Comparison of ENCODE assay signal across 8 cellular contexts in the genomic region with DNA sequence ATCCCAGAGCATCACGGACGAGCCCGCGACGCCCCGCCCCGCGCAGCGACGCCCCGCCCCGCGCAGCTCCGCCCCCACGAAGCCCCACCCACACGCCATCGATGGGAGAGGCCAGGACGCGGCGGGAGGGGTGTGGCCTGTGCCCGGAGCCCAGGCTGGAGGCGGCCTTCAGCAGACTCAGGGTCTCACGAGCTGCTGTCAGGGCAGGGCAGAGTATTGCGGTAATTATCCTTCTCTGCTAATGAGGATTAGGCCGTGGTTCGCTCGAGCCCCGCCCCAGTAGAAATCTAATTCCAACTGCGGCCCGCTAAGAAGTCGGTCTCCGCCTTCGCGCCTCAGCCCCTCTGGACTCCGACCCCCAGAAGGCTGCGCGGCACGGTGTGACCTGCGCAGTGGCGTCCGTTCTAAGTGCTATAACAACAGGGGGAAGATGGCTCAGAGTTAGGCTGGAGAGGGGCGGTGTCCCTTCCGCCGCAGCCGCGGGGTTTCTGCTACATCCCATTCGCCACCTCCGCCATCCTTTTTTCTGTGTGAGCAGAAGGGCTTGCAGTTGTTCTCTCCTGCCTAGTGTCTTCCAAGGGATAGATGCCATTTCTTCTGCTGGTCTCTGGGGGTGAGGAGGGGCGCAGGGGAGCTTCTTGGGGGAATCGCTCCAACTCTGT. TPM values are rescaled to one million over a fixed set of nuclear protein-coding genes. Genes with fewer than 3 reads are reported as not detected.
DNase-seq lines count a peak whose midpoint lies in the region; ATAC-seq and TF ChIP-seq lines count a peak whose summit lies in the region.

No MANE protein-coding gene starts in this region.

- peaks cover 9% of the 10 kb centered on the region; the same call in 1 of the 2 replicates for H4K20me1 ChIP-seq in PC-9 (ENCODE audit: insufficient read depth)

- peak overlapping the region; percentile 89 for H3K4me2 ChIP-seq in PC-9

- 0% methylated on average over 5 to 7 of the region's 50 CpGs for WGBS in esophagus squamous epithelium, 2 donors

- TF ChIP-seq POLR2A in esophagus squamous epithelium (IDR thresholded peaks at IDR 0.05), result peak in 3 of 4 donors; percentile 59 to 71 (median 67)

- CTCF ChIA-PET in PC-9 (lab: Charles Lee), result interaction anchor here (1.6 kb wide), 1 partner anchor 44 kb away, joined by 4 read pairs; no protein-coding TSS in a partner anchor

- in situ Hi-C loops in KBM-7 (cut with MboI; ENCODE audit: low pct_unique_long_range_greater_than_20kb, low sequenced_read_pairs), result no loop called here

- intact Hi-C loops in PC-9 (cut with micrococcal nuclease; ENCODE audit: unreplicated experiment), result loop anchor here (2.0 to 5.0 kb wide), 4 partner anchors 22 to 121 kb away; a partner anchor contains a TSS
- intact Hi-C loops in esophagus squamous epithelium (cut with DNase I), result no loop called here

- TF ChIP-seq CTCF in PC-9 (conservative IDR thresholded peaks at IDR 0.05), result no peak
- peak in 1 of 6 experiments; percentile 17 for TF ChIP-seq CTCF in esophagus squamous epithelium (IDR thresholded peaks at IDR 0.05)

- H3K4me3 ChIP-seq in PC-9, result peak overlapping the region; percentile 80
- peak overlapping the region; percentile 77 to 94 (median 89) for H3K4me3 ChIP-seq in esophagus squamous epithelium

- H3K9me3 ChIP-seq in PC-9 (ENCODE audit: insufficient read depth, low read depth) (peaks cover 11% of the 10 kb centered on the region; the same call in 1 of the 2 replicates), esophagus squamous epithelium (peaks cover 0 to 13% (median 7%) of the 10 kb centered on the region in 3 donors)

- ATAC-seq in GM21723 (IDR thresholded peaks at IDR 0.05; ENCODE audit: unreplicated experiment), result peak; percentile 93

- H3K4me1 ChIP-seq in PC-9 (replicated peaks; ENCODE audit: insufficient read depth), result peaks cover 21% of the 10 kb centered on the region
- peaks cover 6 to 42% (median 15%) of the 10 kb centered on the region in 3 donors for H3K4me1 ChIP-seq in esophagus squamous epithelium

- H3K9me2 ChIP-seq in PC-9 (ENCODE audit: insufficient read depth), result no peaks in the 10 kb centered on the region

- peak overlapping the region; percentile 97 for H2AFZ ChIP-seq in PC-9

- H3K36me3 ChIP-seq in PC-9 (ENCODE audit: low read depth) (0 out of 2 replicates have a peak, but pooled peaks cover under 1% of the 10 kb centered on the region), esophagus squamous epithelium (no peaks in the 10 kb centered on the region)

- peaks cover 43% of the 10 kb centered on the region for H3K79me2 ChIP-seq in PC-9 (ENCODE audit: low read depth)

- BruUV-seq in PC-9 (replicated peaks; lab: Mats Ljungman, UMichigan), result TSS peak; percentile 89

- H3F3A ChIP-seq in PC-9 (ENCODE audit: insufficient read depth, low read depth), result peaks cover 8% of the 10 kb centered on the region

- H3K27me3 ChIP-seq in PC-9 (ENCODE audit: insufficient read depth, low read depth) (no peaks in the 10 kb centered on the region), esophagus squamous epithelium (no peaks in the 10 kb centered on the region)

- DNase-seq in DMS53 treated with DMSO at 0.1 percent for 48 hours (lab: John Stamatoyannopoulos, UW; ENCODE audit: unreplicated experiment), result peak; percentile 97
- DNase-seq in KBM-7, result peak; percentile 97
- DNase-seq in PC-9, result peak; percentile 91 to 95
- peak; percentile 92 to 94 for DNase-seq in activated T-cell treated with anti-CD3 and anti-CD28 coated beads, Interleukin-2, amount 50 U/mL, for 48 hours
- DNase-seq in esophagus squamous epithelium (lab: John Stamatoyannopoulos, UW), result peak; percentile 77
- peak; percentile 98 for DNase-seq in myocyte (ENCODE audit: low read depth)
- DNase-seq in stimulated activated CD8-positive, alpha-beta memory T cell treated with anti-CD3 and anti-CD28 coated beads, Interleukin-7, amount 100 ng/mL, for 4 hours (ENCODE audit: low read depth in 2 of 2), result peak; percentile 84 to 88

- H3K27ac ChIP-seq in PC-9, result no peak overlapping the region
- peak overlapping the region; percentile 94 to 98 (median 97) for H3K27ac ChIP-seq in esophagus squamous epithelium

- POLR2A ChIA-PET in PC-9 (lab: Charles Lee; ENCODE audit: unreplicated experiment), result interaction anchor here (0.6 to 0.9 kb wide), 4 partner anchors 90 to 1816 kb away, joined by 3 to 7 read pairs (median 4); no protein-coding TSS in a partner anchor

RNA-seq across cellular contexts. Expression of a gene that starts 0.3 kb away (rescaled TPM):
- total RNA-seq in PC-9 (2021), result 43.8 and 60.4 TPM in 2 replicates
- 10 to 100 TPM; 13.1 to 30.8 (median 26.8) TPM for total RNA-seq in esophagus squamous epithelium
- total RNA-seq in myocyte, result 26.3 and 32.4 TPM in 2 replicates
- 15.9 TPM for polyA plus RNA-seq in myocyte (2012)

RNA-seq across cellular contexts. Expression of a gene that starts 46.3 kb away (rescaled TPM):
- total RNA-seq in PC-9 (2021), result 15.4 and 22.1 TPM in 2 replicates
- total RNA-seq in esophagus squamous epithelium, result 1 to 10 TPM; 1.5 to 5.9 (median 4.4) TPM
- 12.0 and 24.4 TPM in 2 replicates for total RNA-seq in myocyte
- polyA plus RNA-seq in myocyte (2012), result 34.2 TPM
